ENCODE assay signal across 9 cellular contexts in genomic region chr1:21935393-21935804, GRCh38. TPM values are rescaled to one million over a fixed set of nuclear protein-coding genes. Genes with fewer than 3 reads are reported as not detected.
DNase-seq lines count a peak whose midpoint lies in the region; ATAC-seq and TF ChIP-seq lines count a peak whose summit lies in the region.
"Had no signal": no experiment of that assay in that cellular context is flagged by ENCODE, and none has a peak within 500 bp of the region (broad histone marks: within the 10 kb centered on the region; RNA-seq: fewer than 3 reads in every experiment).

No MANE protein-coding gene starts in this region.

- DNase-seq in activated naive CD4-positive, alpha-beta T cell treated with anti-CD3 and anti-CD28 coated beads for 36 hours = no peak
- DNase-seq in activated naive CD4-positive, alpha-beta T cell treated with Interleukin-2 at 50 U/mL for 16 hours = no peak
- DNase-seq in body of pancreas = no peak
- DNase-seq in lung microvascular endothelial cell (ENCODE audit: low read depth in 2 of 2) = peak; percentile 60 to 74
- DNase-seq in transverse colon = no peak
- DNase-seq in SW480 (ENCODE audit: low spot score) = no peak
- no peak for DNase-seq in mucosa of gallbladder (ENCODE audit: low spot score)

- no peak overlapping the region for H3K27ac Mint-ChIP-seq in activated naive CD4-positive, alpha-beta T cell treated with anti-CD3 and anti-CD28 coated beads for 36 hours

- peak overlapping the region; percentile 10 for H3K4me3 Mint-ChIP-seq in activated naive CD4-positive, alpha-beta T cell treated with anti-CD3 and anti-CD28 coated beads for 36 hours

- TF ChIP-seq CTCF in body of pancreas (IDR thresholded peaks at IDR 0.05) (no peak), transverse colon (IDR thresholded peaks at IDR 0.05) (no peak)

- intact Hi-C loops in activated naive CD4-positive, alpha-beta T cell treated with anti-CD3 and anti-CD28 coated beads for 36 hours (cut with micrococcal nuclease) = no loop called here
- intact Hi-C loops in body of pancreas (cut with DNase I) (no loop called here), transverse colon (cut with DNase I; ENCODE audit: low total_unique reads) (loop anchor here (5.0 kb wide), 1 partner anchor 33 kb away; no protein-coding TSS in a partner anchor)

- no peaks in the 10 kb centered on the region for H3K36me3 Mint-ChIP-seq in activated naive CD4-positive, alpha-beta T cell treated with anti-CD3 and anti-CD28 coated beads for 36 hours (ENCODE audit: low read depth)

- H3K4me1 ChIP-seq in body of pancreas (peaks cover 89% of the 10 kb centered on the region), transverse colon (peaks cover 46 to 87% (median 73%) of the 10 kb centered on the region in 4 donors)

- 47 to 58% methylated on average over 9 to 10 of the region's 10 CpGs for WGBS in body of pancreas, 2 donors
- WGBS in transverse colon (ENCODE audit: low coverage in 1 of 2), 2 donors = 30 to 35% methylated on average over 3 to 10 of the region's 10 CpGs

- H3K4me3 ChIP-seq in body of pancreas (no peak overlapping the region), transverse colon (peak overlapping the region in 3 of 4 donors; percentile 69 to 82 (median 71))

- H3K27me3 ChIP-seq in body of pancreas (no peaks in the 10 kb centered on the region), transverse colon (no peaks in the 10 kb centered on the region)

- in situ Hi-C loops in transverse colon (cut with MboI; ENCODE audit: low pct_ligation_motif_present in 1 of 4, low pct_unique_long_range_greater_than_20kb in 1 of 4, low sequenced_read_pairs in 3 of 4) = no loop called here

- TF ChIP-seq POLR2A in body of pancreas (IDR thresholded peaks at IDR 0.05) (no peak), transverse colon (IDR thresholded peaks at IDR 0.05) (no peak)

- CTCF ChIA-PET in activated naive CD4-positive, alpha-beta T cell treated with anti-CD3 and anti-CD28 coated beads for 36 hours (lab: Charles Lee) = no interaction called here

- no peak for ATAC-seq in body of pancreas
- no peak for ATAC-seq in HG02938 (IDR thresholded peaks at IDR 0.05; ENCODE audit: unreplicated experiment)

- no peaks in the 10 kb centered on the region for H3K9me3 Mint-ChIP-seq in activated naive CD4-positive, alpha-beta T cell treated with anti-CD3 and anti-CD28 coated beads for 36 hours

- TF ChIP-seq EP300 in transverse colon (IDR thresholded peaks at IDR 0.05; ENCODE audit: low read depth) = no peak

- H3K36me3 ChIP-seq in body of pancreas (replicated peaks in 1 of 2; ENCODE audit: insufficient read depth in 1 of 2, low read depth in 2 of 2) = no peaks in the 10 kb centered on the region
- H3K36me3 ChIP-seq in transverse colon = no peaks in the 10 kb centered on the region

- H3K27me3 Mint-ChIP-seq in activated naive CD4-positive, alpha-beta T cell treated with anti-CD3 and anti-CD28 coated beads for 36 hours (ENCODE audit: low read depth) = peaks cover 3% of the 10 kb centered on the region

- peak overlapping the region; percentile 53 to 87 (median 78) for H3K27ac ChIP-seq in body of pancreas
- peak overlapping the region; percentile 93 to 98 (median 94) for H3K27ac ChIP-seq in transverse colon

- H3K4me1 Mint-ChIP-seq in activated naive CD4-positive, alpha-beta T cell treated with anti-CD3 and anti-CD28 coated beads for 36 hours (ENCODE audit: low read depth) = peaks cover 22% of the 10 kb centered on the region

- H3K9me3 ChIP-seq in body of pancreas (no peaks in the 10 kb centered on the region), transverse colon (no peaks in the 10 kb centered on the region)

RNA-seq across cellular contexts. Expression of gene HSPG2, which starts 1.7 kb away (rescaled TPM):
- 1 to 10 TPM; 4.5 to 4.9 TPM for total RNA-seq in activated naive CD4-positive, alpha-beta T cell treated with anti-CD3 and anti-CD28 coated beads for 36 hours
- total RNA-seq in body of pancreas (100 to 1,000 TPM in 1 of 2 donors, 10 to 100 TPM in 1; 87.7 to 179 TPM), lung microvascular endothelial cell (250 and 367 TPM in 2 replicates), transverse colon (100 to 1,000 TPM; 107 to 343 (median 228) TPM), mucosa of gallbladder (746 TPM)

RNA-seq across cellular contexts. Expression of gene CELA3B, which starts 41.4 kb away (rescaled TPM):
- not detected for total RNA-seq in activated naive CD4-positive, alpha-beta T cell treated with anti-CD3 and anti-CD28 coated beads for 36 hours
- total RNA-seq in body of pancreas (over 10,000 TPM; 12,815 to 27,120 TPM), lung microvascular endothelial cell (under 0.01 TPM in 1 of 2 replicates, not detected in the other), transverse colon (not detected), mucosa of gallbladder (13.7 TPM)
- total RNA-seq: M059J had no signal

Comparison
In these comparisons a context has a peak if more than half of its experiments do, and no peak if none do; other contexts are left out.
1. DNase-seq: peak in lung microvascular endothelial cell (2 of 2); none in activated naive CD4-positive, alpha-beta T cell treated with anti-CD3 and anti-CD28 coated beads for 36 hours (single experiment), activated naive CD4-positive, alpha-beta T cell treated with Interleukin-2 at 50 U/mL for 16 hours (single experiment), body of pancreas (0 of 4), transverse colon (single experiment), SW480 (single experiment) and mucosa of gallbladder (single experiment).
2. H3K4me3 ChIP-seq: peak in transverse colon (3 of 4); none in body of pancreas (0 of 2).
3. RNA of gene HSPG2, which starts 1.7 kb away (total RNA-seq): 746 TPM in mucosa of gallbladder (single experiment), 107 to 343 TPM in transverse colon, 250 to 367 TPM in lung microvascular endothelial cell and 87.7 to 179 TPM in body of pancreas; 4.5 to 4.9 TPM in activated naive CD4-positive, alpha-beta T cell treated with anti-CD3 and anti-CD28 coated beads for 36 hours; every median in the first group is over 10 times any median in the second.
4. RNA of gene CELA3B, which starts 41.4 kb away (total RNA-seq): 12,815 to 27,120 TPM in body of pancreas; 13.7 TPM in mucosa of gallbladder (single experiment), not detected in activated naive CD4-positive, alpha-beta T cell treated with anti-CD3 and anti-CD28 coated beads for 36 hours, under 0.01 TPM in lung microvascular endothelial cell and not detected in transverse colon; every median in the first group is over 100 times any median in the second.